2 cellular contexts compared by ENCODE assay signal in genomic region chr16:89867918-89868317, GRCh38.
TF ChIP-seq lines count a peak whose summit lies in the region.

No MANE protein-coding gene starts in this region.

TF ChIP-seq in HEK293, 187 proteins besides CTCF, POLR2A, EP300 and RAD21:
- no peak for TF ChIP-seq ZNF266 (tag by site-specific recombination; IDR thresholded peaks at IDR 0.05; ENCODE audit: low read depth)
- TF ChIP-seq ZFP37 (tag by site-specific recombination; IDR thresholded peaks at IDR 0.05), result no peak
- peak; percentile 64 for TF ChIP-seq SETDB1 (IDR thresholded peaks at IDR 0.05; ENCODE audit: insufficient read length, low read length)

TF ChIP-seq in K562, 482 proteins besides CTCF, POLR2A, EP300 and RAD21 (continues in another document):
- TF ChIP-seq PYGO2 (tag; IDR thresholded peaks at IDR 0.05), result no peak
- TF ChIP-seq ZNF280A (IDR thresholded peaks at IDR 0.05; ENCODE audit: low read depth, partially characterized antibody), result peak; percentile 75
- no peak for TF ChIP-seq CHCHD3 (CRISPR knock-in tag; IDR thresholded peaks at IDR 0.05)
- TF ChIP-seq ARID3A (IDR thresholded peaks at IDR 0.05; ENCODE audit: borderline replicate concordance, low read depth, low read length), result no peak
- peak; percentile 63; the same call in 1 of the 2 replicates for TF ChIP-seq CBX1 (IDR thresholded peaks at IDR 0.05; ENCODE audit: low read depth)
- TF ChIP-seq CBX3 (IDR thresholded peaks at IDR 0.05; ENCODE audit: borderline replicate concordance in 1 of 2, low read length in 2 of 2), result peak in 1 of 2 experiments; percentile 95; a peak in 2 of 3 replicates
- TF ChIP-seq CBX5 (IDR thresholded peaks at IDR 0.05; ENCODE audit: borderline replicate concordance, low read depth), result peak; percentile 94
- no peak for TF ChIP-seq ARHGAP35 (IDR thresholded peaks at IDR 0.05; ENCODE audit: partially characterized antibody)
- no peak for TF ChIP-seq DNMT1 (IDR thresholded peaks at IDR 0.05)
- TF ChIP-seq RBM34 (IDR thresholded peaks at IDR 0.05; ENCODE audit: borderline replicate concordance, insufficient read depth, low read length), result no peak
- no peak for TF ChIP-seq ZHX1 (conservative IDR thresholded peaks at IDR 0.05; ENCODE audit: low read length)
- TF ChIP-seq ZNF134 (CRISPR knock-in tag; conservative IDR thresholded peaks at IDR 0.05), result no peak
- TF ChIP-seq TRIM28 (IDR thresholded peaks at IDR 0.05), result peak; percentile 79; the same call in 1 of the 2 replicates
- TF ChIP-seq, protein P1, sequence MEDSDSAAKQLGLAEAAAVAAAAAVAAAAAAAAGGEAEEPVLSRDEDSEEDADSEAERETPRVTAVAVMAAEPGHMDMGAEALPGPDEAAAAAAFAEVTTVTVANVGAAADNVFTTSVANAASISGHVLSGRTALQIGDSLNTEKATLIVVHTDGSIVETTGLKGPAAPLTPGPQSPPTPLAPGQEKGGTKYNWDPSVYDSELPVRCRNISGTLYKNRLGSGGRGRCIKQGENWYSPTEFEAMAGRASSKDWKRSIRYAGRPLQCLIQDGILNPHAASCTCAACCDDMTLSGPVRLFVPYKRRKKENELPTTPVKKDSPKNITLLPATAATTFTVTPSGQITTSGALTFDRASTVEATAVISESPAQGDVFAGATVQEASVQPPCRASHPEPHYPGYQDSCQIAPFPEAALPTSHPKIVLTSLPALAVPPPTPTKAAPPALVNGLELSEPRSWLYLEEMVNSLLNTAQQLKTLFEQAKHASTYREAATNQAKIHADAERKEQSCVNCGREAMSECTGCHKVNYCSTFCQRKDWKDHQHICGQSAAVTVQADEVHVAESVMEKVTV (CRISPR knock-in tag; IDR thresholded peaks at IDR 0.05), result no peak
- TF ChIP-seq MIER1 (IDR thresholded peaks at IDR 0.05; ENCODE audit: low read depth), result no peak
- TF ChIP-seq RCOR1 (IDR thresholded peaks at IDR 0.05; ENCODE audit: borderline replicate concordance in 1 of 2, low read depth in 2 of 2, low read length in 2 of 2), result no peak
- TF ChIP-seq FOS (IDR thresholded peaks at IDR 0.05; ENCODE audit: extremely low read depth, insufficient read length), result no peak
- no peak for TF ChIP-seq GTF2F1 (IDR thresholded peaks at IDR 0.05; ENCODE audit: low read depth, low read length)
- TF ChIP-seq RBFOX2 (IDR thresholded peaks at IDR 0.05; ENCODE audit: low read depth, low read length), result no peak
- TF ChIP-seq, protein P2, sequence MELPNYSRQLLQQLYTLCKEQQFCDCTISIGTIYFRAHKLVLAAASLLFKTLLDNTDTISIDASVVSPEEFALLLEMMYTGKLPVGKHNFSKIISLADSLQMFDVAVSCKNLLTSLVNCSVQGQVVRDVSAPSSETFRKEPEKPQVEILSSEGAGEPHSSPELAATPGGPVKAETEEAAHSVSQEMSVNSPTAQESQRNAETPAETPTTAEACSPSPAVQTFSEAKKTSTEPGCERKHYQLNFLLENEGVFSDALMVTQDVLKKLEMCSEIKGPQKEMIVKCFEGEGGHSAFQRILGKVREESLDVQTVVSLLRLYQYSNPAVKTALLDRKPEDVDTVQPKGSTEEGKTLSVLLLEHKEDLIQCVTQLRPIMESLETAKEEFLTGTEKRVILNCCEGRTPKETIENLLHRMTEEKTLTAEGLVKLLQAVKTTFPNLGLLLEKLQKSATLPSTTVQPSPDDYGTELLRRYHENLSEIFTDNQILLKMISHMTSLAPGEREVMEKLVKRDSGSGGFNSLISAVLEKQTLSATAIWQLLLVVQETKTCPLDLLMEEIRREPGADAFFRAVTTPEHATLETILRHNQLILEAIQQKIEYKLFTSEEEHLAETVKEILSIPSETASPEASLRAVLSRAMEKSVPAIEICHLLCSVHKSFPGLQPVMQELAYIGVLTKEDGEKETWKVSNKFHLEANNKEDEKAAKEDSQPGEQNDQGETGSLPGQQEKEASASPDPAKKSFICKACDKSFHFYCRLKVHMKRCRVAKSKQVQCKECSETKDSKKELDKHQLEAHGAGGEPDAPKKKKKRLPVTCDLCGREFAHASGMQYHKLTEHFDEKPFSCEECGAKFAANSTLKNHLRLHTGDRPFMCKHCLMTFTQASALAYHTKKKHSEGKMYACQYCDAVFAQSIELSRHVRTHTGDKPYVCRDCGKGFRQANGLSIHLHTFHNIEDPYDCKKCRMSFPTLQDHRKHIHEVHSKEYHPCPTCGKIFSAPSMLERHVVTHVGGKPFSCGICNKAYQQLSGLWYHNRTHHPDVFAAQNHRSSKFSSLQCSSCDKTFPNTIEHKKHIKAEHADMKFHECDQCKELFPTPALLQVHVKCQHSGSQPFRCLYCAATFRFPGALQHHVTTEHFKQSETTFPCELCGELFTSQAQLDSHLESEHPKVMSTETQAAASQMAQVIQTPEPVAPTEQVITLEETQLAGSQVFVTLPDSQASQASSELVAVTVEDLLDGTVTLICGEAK (IDR thresholded peaks at IDR 0.05), result no peak
- TF ChIP-seq, protein P2 (CRISPR knock-in tag; IDR thresholded peaks at IDR 0.05), result no peak
- TF ChIP-seq SMAD3 (CRISPR knock-in tag; conservative IDR thresholded peaks at IDR 0.05), result no peak
- no peak for TF ChIP-seq EHMT2 (IDR thresholded peaks at IDR 0.05)
- TF ChIP-seq, protein P3, sequence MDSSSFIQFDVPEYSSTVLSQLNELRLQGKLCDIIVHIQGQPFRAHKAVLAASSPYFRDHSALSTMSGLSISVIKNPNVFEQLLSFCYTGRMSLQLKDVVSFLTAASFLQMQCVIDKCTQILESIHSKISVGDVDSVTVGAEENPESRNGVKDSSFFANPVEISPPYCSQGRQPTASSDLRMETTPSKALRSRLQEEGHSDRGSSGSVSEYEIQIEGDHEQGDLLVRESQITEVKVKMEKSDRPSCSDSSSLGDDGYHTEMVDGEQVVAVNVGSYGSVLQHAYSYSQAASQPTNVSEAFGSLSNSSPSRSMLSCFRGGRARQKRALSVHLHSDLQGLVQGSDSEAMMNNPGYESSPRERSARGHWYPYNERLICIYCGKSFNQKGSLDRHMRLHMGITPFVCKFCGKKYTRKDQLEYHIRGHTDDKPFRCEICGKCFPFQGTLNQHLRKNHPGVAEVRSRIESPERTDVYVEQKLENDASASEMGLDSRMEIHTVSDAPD (CRISPR knock-in tag; IDR thresholded peaks at IDR 0.05), result no peak
- no peak for TF ChIP-seq EGR1 (conservative IDR thresholded peaks at IDR 0.05)
- TF ChIP-seq TEAD1 (CRISPR knock-in tag; IDR thresholded peaks at IDR 0.05), result no peak
- no peak for TF ChIP-seq ZNF175 (CRISPR knock-in tag; IDR thresholded peaks at IDR 0.05; ENCODE audit: low read depth)
- TF ChIP-seq NR2C1 (IDR thresholded peaks at IDR 0.05), result no peak
- TF ChIP-seq NR2C1 (tag; IDR thresholded peaks at IDR 0.05), result no peak
- TF ChIP-seq, protein P4, sequence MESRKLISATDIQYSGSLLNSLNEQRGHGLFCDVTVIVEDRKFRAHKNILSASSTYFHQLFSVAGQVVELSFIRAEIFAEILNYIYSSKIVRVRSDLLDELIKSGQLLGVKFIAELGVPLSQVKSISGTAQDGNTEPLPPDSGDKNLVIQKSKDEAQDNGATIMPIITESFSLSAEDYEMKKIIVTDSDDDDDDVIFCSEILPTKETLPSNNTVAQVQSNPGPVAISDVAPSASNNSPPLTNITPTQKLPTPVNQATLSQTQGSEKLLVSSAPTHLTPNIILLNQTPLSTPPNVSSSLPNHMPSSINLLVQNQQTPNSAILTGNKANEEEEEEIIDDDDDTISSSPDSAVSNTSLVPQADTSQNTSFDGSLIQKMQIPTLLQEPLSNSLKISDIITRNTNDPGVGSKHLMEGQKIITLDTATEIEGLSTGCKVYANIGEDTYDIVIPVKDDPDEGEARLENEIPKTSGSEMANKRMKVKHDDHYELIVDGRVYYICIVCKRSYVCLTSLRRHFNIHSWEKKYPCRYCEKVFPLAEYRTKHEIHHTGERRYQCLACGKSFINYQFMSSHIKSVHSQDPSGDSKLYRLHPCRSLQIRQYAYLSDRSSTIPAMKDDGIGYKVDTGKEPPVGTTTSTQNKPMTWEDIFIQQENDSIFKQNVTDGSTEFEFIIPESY (CRISPR knock-in tag; IDR thresholded peaks at IDR 0.05), result 0 out of 2 replicates have a peak, but pooled peaks have one; percentile 29
- TF ChIP-seq ZNF347 (CRISPR knock-in tag; IDR thresholded peaks at IDR 0.05; ENCODE audit: low read depth), result no peak
- TF ChIP-seq TRIM24 (IDR thresholded peaks at IDR 0.05), result peak in 1 of 2 experiments; percentile 26; a peak in 2 of 4 replicates
- no peak for TF ChIP-seq ZMIZ1 (IDR thresholded peaks at IDR 0.05; ENCODE audit: low read depth in 2 of 2, low read length in 2 of 2)
